In genomic region chr12:56256326-56256960, GRCh38 we compare ENCODE assay signal across 8 cellular contexts. TPM values are rescaled to one million over a fixed set of nuclear protein-coding genes. Genes with fewer than 3 reads are reported as not detected.
DNase-seq lines count a peak whose midpoint lies in the region; ATAC-seq lines count a peak whose summit lies in the region.

No MANE protein-coding gene starts in this region.

- no peaks in the 10 kb centered on the region for H3K27me3 Mint-ChIP-seq in activated CD4-positive, alpha-beta T cell treated with anti-CD3 and anti-CD28 coated beads for 36 hours
- H3K27me3 Mint-ChIP-seq in activated CD4-positive, alpha-beta memory T cell treated with anti-CD3 and anti-CD28 coated beads for 36 hours = no peaks in the 10 kb centered on the region
- H3K27me3 Mint-ChIP-seq in stimulated activated naive CD8-positive, alpha-beta T cell treated with anti-CD3 and anti-CD28 coated beads, Interleukin-15, amount 100 ng/mL, for 72 hours = peaks cover 6% of the 10 kb centered on the region

- no peak for ATAC-seq in activated CD4-positive, alpha-beta T cell treated with anti-CD3 and anti-CD28 coated beads for 36 hours
- no peak for ATAC-seq in stimulated activated naive CD8-positive, alpha-beta T cell treated with anti-CD3 and anti-CD28 coated beads, Interleukin-15, amount 100 ng/mL, for 72 hours
- no peak for ATAC-seq in GM19351 (IDR thresholded peaks at IDR 0.05; ENCODE audit: unreplicated experiment)
- ATAC-seq in GM18511 (IDR thresholded peaks at IDR 0.05; ENCODE audit: unreplicated experiment) = no peak

- CTCF ChIA-PET in activated CD4-positive, alpha-beta T cell treated with anti-CD3 and anti-CD28 coated beads for 36 hours (lab: Charles Lee) = interaction anchor here (0.6 to 3.2 kb wide), 13 partner anchors 9 to 260 kb away, joined by 3 to 26 read pairs (median 3); partner anchors contain the start of genes COQ10A, IL23A, RNF41 and SMARCC2
- CTCF ChIA-PET in activated CD4-positive, alpha-beta memory T cell treated with anti-CD3 and anti-CD28 coated beads for 36 hours (lab: Charles Lee) = interaction anchor here (0.9 to 4.6 kb wide), 7 partner anchors 10 to 208 kb away, joined by 3 to 21 read pairs (median 6); partner anchors contain the start of genes COQ10A, RNF41, SMARCC2 and STAT2

- H3K4me1 Mint-ChIP-seq in activated CD4-positive, alpha-beta T cell treated with anti-CD3 and anti-CD28 coated beads for 36 hours = peaks cover 16% of the 10 kb centered on the region
- peaks cover 19% of the 10 kb centered on the region for H3K4me1 Mint-ChIP-seq in activated CD4-positive, alpha-beta memory T cell treated with anti-CD3 and anti-CD28 coated beads for 36 hours (ENCODE audit: low read depth)
- H3K4me1 Mint-ChIP-seq in stimulated activated naive CD8-positive, alpha-beta T cell treated with anti-CD3 and anti-CD28 coated beads, Interleukin-15, amount 100 ng/mL, for 72 hours = peaks cover 26% of the 10 kb centered on the region

- no peaks in the 10 kb centered on the region for H3K9me3 Mint-ChIP-seq in activated CD4-positive, alpha-beta T cell treated with anti-CD3 and anti-CD28 coated beads for 36 hours (ENCODE audit: low read depth)
- H3K9me3 Mint-ChIP-seq in activated CD4-positive, alpha-beta memory T cell treated with anti-CD3 and anti-CD28 coated beads for 36 hours = no peaks in the 10 kb centered on the region
- H3K9me3 Mint-ChIP-seq in stimulated activated naive CD8-positive, alpha-beta T cell treated with anti-CD3 and anti-CD28 coated beads, Interleukin-15, amount 100 ng/mL, for 72 hours = no peaks in the 10 kb centered on the region

- H3K27ac Mint-ChIP-seq in activated CD4-positive, alpha-beta T cell treated with anti-CD3 and anti-CD28 coated beads for 36 hours = no peak overlapping the region
- H3K27ac Mint-ChIP-seq in activated CD4-positive, alpha-beta memory T cell treated with anti-CD3 and anti-CD28 coated beads for 36 hours = peak overlapping the region; percentile 43
- no peak overlapping the region for H3K27ac Mint-ChIP-seq in stimulated activated naive CD8-positive, alpha-beta T cell treated with anti-CD3 and anti-CD28 coated beads, Interleukin-15, amount 100 ng/mL, for 72 hours

- intact Hi-C loops in activated CD4-positive, alpha-beta T cell treated with anti-CD3 and anti-CD28 coated beads for 36 hours (cut with DNase I, micrococcal nuclease) = loop anchor here in 1 of 2 experiments (5.0 to 10.0 kb wide), 2 partner anchors 191 to 512 kb away; partner anchors contain the start of genes GDF11 and TIMELESS
- intact Hi-C loops in activated CD4-positive, alpha-beta memory T cell treated with anti-CD3 and anti-CD28 coated beads for 36 hours (cut with micrococcal nuclease) = loop anchor here (5.0 kb wide), 1 partner anchor 34 kb away; the partner anchor contains the start of genes NABP2 and RNF41

- peak overlapping the region; percentile 83 for H3K4me3 Mint-ChIP-seq in activated CD4-positive, alpha-beta T cell treated with anti-CD3 and anti-CD28 coated beads for 36 hours
- H3K4me3 Mint-ChIP-seq in activated CD4-positive, alpha-beta memory T cell treated with anti-CD3 and anti-CD28 coated beads for 36 hours = peak overlapping the region; percentile 87
- peak overlapping the region; percentile 86 to 88 for H3K4me3 Mint-ChIP-seq in stimulated activated naive CD8-positive, alpha-beta T cell treated with anti-CD3 and anti-CD28 coated beads, Interleukin-15, amount 100 ng/mL, for 72 hours

- no peak for DNase-seq in activated CD4-positive, alpha-beta T cell treated with anti-CD3 and anti-CD28 coated beads for 36 hours
- DNase-seq in activated CD4-positive, alpha-beta T cell treated with anti-CD3 and anti-CD28 coated beads, Interleukin-2, amount 50 U/mL, for 48 hours = no peak
- DNase-seq in activated CD4-positive, alpha-beta memory T cell treated with anti-CD3 and anti-CD28 coated beads for 36 hours = no peak
- peak; percentile 73 for DNase-seq in glomerular visceral epithelial cell (ENCODE audit: extremely low spot score)
- DNase-seq in stimulated activated naive CD8-positive, alpha-beta T cell treated with anti-CD3 and anti-CD28 coated beads, Interleukin-15, amount 100 ng/mL, for 72 hours = no peak
- DNase-seq in retina = no peak

- POLR2A ChIA-PET in activated CD4-positive, alpha-beta T cell treated with anti-CD3 and anti-CD28 coated beads for 36 hours (lab: Charles Lee) = interaction anchor here (1.4 kb wide), 1 partner anchor 10 kb away, joined by 3 read pairs; the partner anchor contains the start of gene COQ10A
- POLR2A ChIA-PET in activated CD4-positive, alpha-beta memory T cell treated with anti-CD3 and anti-CD28 coated beads for 36 hours (lab: Charles Lee) = no interaction called here

- peaks cover 20% of the 10 kb centered on the region for H3K36me3 Mint-ChIP-seq in activated CD4-positive, alpha-beta T cell treated with anti-CD3 and anti-CD28 coated beads for 36 hours (ENCODE audit: low read depth)
- H3K36me3 Mint-ChIP-seq in activated CD4-positive, alpha-beta memory T cell treated with anti-CD3 and anti-CD28 coated beads for 36 hours = peaks cover 24% of the 10 kb centered on the region

RNA-seq across cellular contexts. Expression of gene ANKRD52, which starts 1.7 kb away (rescaled TPM):
- 10 to 100 TPM; 29.2 to 31.0 TPM for total RNA-seq in activated CD4-positive, alpha-beta T cell treated with anti-CD3 and anti-CD28 coated beads for 36 hours
- 10 to 100 TPM; 34.1 to 37.0 TPM for total RNA-seq in activated CD4-positive, alpha-beta memory T cell treated with anti-CD3 and anti-CD28 coated beads for 36 hours

RNA-seq across cellular contexts. Expression of gene COQ10A, which starts 10.3 kb away (rescaled TPM):
- total RNA-seq in activated CD4-positive, alpha-beta T cell treated with anti-CD3 and anti-CD28 coated beads for 36 hours = 1 to 10 TPM; 5.2 to 7.5 TPM
- total RNA-seq in activated CD4-positive, alpha-beta memory T cell treated with anti-CD3 and anti-CD28 coated beads for 36 hours = 1 to 10 TPM; 6.3 to 7.0 TPM

RNA-seq across cellular contexts. Expression of gene SLC39A5, which starts 26.6 kb away (rescaled TPM):
- total RNA-seq in activated CD4-positive, alpha-beta T cell treated with anti-CD3 and anti-CD28 coated beads for 36 hours = 1 to 10 TPM in 1 of 2 experiments, under 1 TPM in 1; 0.53 to 1.3 TPM
- total RNA-seq in activated CD4-positive, alpha-beta memory T cell treated with anti-CD3 and anti-CD28 coated beads for 36 hours = 1 to 10 TPM in 1 of 2 experiments, under 1 TPM in 1; 0.59 to 1.7 TPM

RNA-seq across cellular contexts. Expression of gene NABP2, which starts 32.3 kb away (rescaled TPM):
- 10 to 100 TPM; 69.1 to 76.0 TPM for total RNA-seq in activated CD4-positive, alpha-beta T cell treated with anti-CD3 and anti-CD28 coated beads for 36 hours
- total RNA-seq in activated CD4-positive, alpha-beta memory T cell treated with anti-CD3 and anti-CD28 coated beads for 36 hours = 10 to 100 TPM; 62.0 to 62.2 TPM

RNA-seq across cellular contexts. Expression of gene RNF41, which starts 34.7 kb away (rescaled TPM):
- total RNA-seq in activated CD4-positive, alpha-beta T cell treated with anti-CD3 and anti-CD28 coated beads for 36 hours = 10 to 100 TPM; 25.2 to 28.8 TPM
- total RNA-seq in activated CD4-positive, alpha-beta memory T cell treated with anti-CD3 and anti-CD28 coated beads for 36 hours = 10 to 100 TPM; 28.2 to 31.2 TPM
